8 cellular contexts compared by ENCODE assay signal in the genomic region with DNA sequence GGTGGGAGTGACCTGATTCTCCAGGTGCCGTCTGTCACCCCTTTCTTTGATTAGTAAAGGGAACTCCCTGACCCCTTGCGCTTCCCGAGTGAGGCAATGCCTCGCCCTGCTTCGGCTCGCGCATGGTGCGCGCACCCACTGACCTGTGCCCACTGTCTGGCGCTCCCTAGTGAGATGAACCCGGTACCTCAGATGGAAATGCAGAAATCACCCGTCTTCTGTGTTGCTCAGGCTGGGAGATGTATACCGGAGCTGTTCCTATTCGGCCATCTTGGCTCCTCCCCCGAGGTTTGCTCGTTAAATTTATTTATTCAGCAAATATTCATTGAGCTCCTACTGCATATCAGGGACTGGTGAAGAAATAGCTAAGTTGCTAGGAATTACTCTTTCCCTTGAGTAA.
A peak's percentile ranks its signal among the peaks of the same experiment; 100 is the strongest.
DNase-seq lines count a peak whose midpoint lies in the region; ATAC-seq, FAIRE-seq and TF ChIP-seq lines count a peak whose summit lies in the region.
"Not testable (repeated sequence)": the region's sequence is repeated elsewhere in the genome, so short reads cannot be mapped to it uniquely, and the experiment has no call there.

No MANE protein-coding gene starts in this region.

- not testable (repeated sequence) for H3K79me1 ChIP-seq in H1 (ENCODE audit: low read depth, low read length)

- not testable (repeated sequence) for H4K8ac ChIP-seq in H1 (ENCODE audit: extremely low read depth, insufficient read depth, low read length)

- 68% methylated on average over 16 of the region's 16 CpGs for WGBS in HUES64
- 85% methylated on average over 5 of the region's 16 CpGs; no CpG with 5 or more reads in 1 of the 2 experiments for WGBS in H1 (ENCODE audit: extremely low coverage in 1 of 2, insufficient coverage in 1 of 2, insufficient read length in 1 of 2, insufficient replicate concordance in 2 of 2, low coverage in 1 of 2, low lambda C conversion rate in 2 of 2, missing lambda C conversion rate in 1 of 2), 2 experiments
- WGBS in smooth muscle cell (ENCODE audit: low lambda C conversion rate) = 60% methylated on average over 14 of the region's 16 CpGs

- H3K14ac ChIP-seq in H1 (ENCODE audit: insufficient read length) = not testable (repeated sequence)

- not testable (repeated sequence) for H3K4me1 ChIP-seq in HUES64 (ENCODE audit: insufficient read depth, low read length); H1 (replicated peaks in 1 of 4; ENCODE audit: control insufficient read depth in 3 of 4, insufficient read depth in 4 of 4, low read length in 3 of 4); smooth muscle cell (ENCODE audit: low read depth)

- not testable (repeated sequence) for H3K18ac ChIP-seq in H1 (ENCODE audit: extremely low read depth, low read length)

- H2AFZ ChIP-seq in H1 (ENCODE audit: low read length) = not testable (repeated sequence)
- H2AFZ ChIP-seq in smooth muscle cell (ENCODE audit: low read depth) = peak overlapping the region; percentile 5

- TF ChIP-seq POLR2A in H1 (IDR thresholded peaks at IDR 0.05; ENCODE audit: control extremely low read depth in 1 of 2, low read depth in 2 of 2, low read length in 2 of 2) = not testable (repeated sequence)

- TF ChIP-seq RAD21 in H1 (IDR thresholded peaks at IDR 0.05 in 1 of 2, conservative IDR thresholded peaks at IDR 0.05 in 1 of 2; ENCODE audit: low read depth in 2 of 2, low read length in 2 of 2) = not testable (repeated sequence)

- H3K4me3 ChIP-seq in HUES64 (ENCODE audit: low read length) (peak overlapping the region; percentile 34), H1 (ENCODE audit: extremely low read depth in 1 of 4, insufficient read depth in 2 of 4, low read depth in 3 of 4, low read length in 4 of 4) (peak overlapping the region in 2 of 4 experiments; percentile 39 to 51; a peak in 3 of 8 replicates), smooth muscle cell (peak overlapping the region; percentile 34)

- not testable (repeated sequence) for H3K4ac ChIP-seq in H1 (replicated peaks; ENCODE audit: insufficient read length, low read depth, low read length)

- not testable (repeated sequence) for H3K27ac ChIP-seq in HUES64 (ENCODE audit: low read depth, low read length); H1 (ENCODE audit: low read depth, low read length); smooth muscle cell (ENCODE audit: low read depth)

- H3K36me3 ChIP-seq in HUES64 (ENCODE audit: insufficient read depth, low read length); H1 (ENCODE audit: control insufficient read depth in 2 of 4, insufficient read depth in 4 of 4, low read length in 3 of 4); smooth muscle cell (ENCODE audit: low read depth): not testable (repeated sequence)

- H3K79me2 ChIP-seq in H1 (ENCODE audit: control insufficient read depth in 1 of 2, insufficient read depth in 2 of 2, low read length in 2 of 2); smooth muscle cell (ENCODE audit: low read depth): not testable (repeated sequence)

- H2AK5ac ChIP-seq in H1 (ENCODE audit: low read depth, low read length) = not testable (repeated sequence)

- CTCF ChIA-PET in H1 (lab: Charles Lee; ENCODE audit: partially characterized antibody) = not testable (repeated sequence)

- not testable (repeated sequence) for H2BK20ac ChIP-seq in H1 (ENCODE audit: low read length)

- intact Hi-C loops in left colon (cut with DNase I, micrococcal nuclease) = not testable (repeated sequence)

- ATAC-seq in left colon = peak; percentile 28

- DNase-seq in DMS53 treated with DMSO at 0.1 percent for 48 hours (lab: John Stamatoyannopoulos, UW; ENCODE audit: unreplicated experiment) (peak; percentile 4), NCI-H2029 (lab: John Stamatoyannopoulos, UW) (peak; percentile 3), NCI-H510A (lab: John Stamatoyannopoulos, UW) (peak; percentile 30), SHP77 treated with DMSO at 0.1 percent for 48 hours (lab: John Stamatoyannopoulos, UW) (peak; percentile 51), H1 (ENCODE audit: low read depth in 1 of 2, low spot score in 2 of 2) (peak in 1 of 2 experiments; percentile 60), left colon (peak in 1 of 2 donors; percentile 18)
- DNase-seq in smooth muscle cell (lab: John Stamatoyannopoulos, UW; ENCODE audit: unreplicated experiment) = not testable (repeated sequence)

- H2BK12ac ChIP-seq in H1 (ENCODE audit: low read depth, low read length) = not testable (repeated sequence)

- not testable (repeated sequence) for FAIRE-seq in H1 (lab: Jason Lieb, UNC)

- H4K5ac ChIP-seq in H1 (ENCODE audit: insufficient read length, low read depth, low read length) = not testable (repeated sequence)

- H3F3A ChIP-seq in smooth muscle cell (ENCODE audit: low read depth) = not testable (repeated sequence)

- not testable (repeated sequence) for H3K9me3 ChIP-seq in HUES64 (ENCODE audit: insufficient read depth, low read depth, low read length); H1 (ENCODE audit: insufficient read depth in 2 of 2, low read depth in 1 of 2, low read length in 1 of 2); smooth muscle cell (replicated peaks; ENCODE audit: low read depth)

- H3K4me2 ChIP-seq in H1 (ENCODE audit: insufficient read depth in 1 of 2, low read depth in 2 of 2, low read length in 2 of 2) (peak overlapping the region in 1 of 2 experiments; percentile 34; a peak in 1 of 4 replicates), smooth muscle cell (peak overlapping the region; percentile 57)

- H3K23ac ChIP-seq in H1 (ENCODE audit: insufficient read length) = not testable (repeated sequence)

- H2BK120ac ChIP-seq in H1 (replicated peaks; ENCODE audit: low read depth, low read length) = not testable (repeated sequence)

- H4K91ac ChIP-seq in H1 (replicated peaks; ENCODE audit: insufficient read length, low read length) = not testable (repeated sequence)

- not testable (repeated sequence) for H3K9ac ChIP-seq in HUES64 (ENCODE audit: low read depth, low read length); H1 (replicated peaks in 1 of 4; ENCODE audit: extremely low read depth in 1 of 4, low read depth in 3 of 4, low read length in 3 of 4); smooth muscle cell (ENCODE audit: low read depth)

- H2BK15ac ChIP-seq in H1 (ENCODE audit: low read length) = not testable (repeated sequence)

- H2BK5ac ChIP-seq in H1 (ENCODE audit: low read depth, low read length) = not testable (repeated sequence)

- POLR2A ChIA-PET in H1 (lab: Charles Lee; ENCODE audit: partially characterized antibody) = interaction anchor here (0.8 kb wide), 1 partner anchor 9 kb away, joined by 3 read pairs; no protein-coding TSS in a partner anchor

- not testable (repeated sequence) for H3K27me3 ChIP-seq in HUES64 (ENCODE audit: insufficient read depth, low read length); H1 (replicated peaks in 1 of 4; ENCODE audit: control insufficient read depth in 3 of 4, extremely low read depth in 1 of 4, insufficient read depth in 3 of 4, low read length in 3 of 4); smooth muscle cell (ENCODE audit: low read depth)

- H3K56ac ChIP-seq in H1 (replicated peaks; ENCODE audit: insufficient read length, low read depth, low read length) = not testable (repeated sequence)

- TF ChIP-seq EP300 in H1 (IDR thresholded peaks at IDR 0.05; ENCODE audit: borderline replicate concordance in 1 of 2, low read depth in 2 of 2, low read length in 2 of 2) = not testable (repeated sequence)

- H4K20me1 ChIP-seq in H1 (replicated peaks in 1 of 2; ENCODE audit: control insufficient read depth in 1 of 2, insufficient read depth in 2 of 2, low read length in 2 of 2); smooth muscle cell (ENCODE audit: low read depth): not testable (repeated sequence)

- TF ChIP-seq CTCF in H1 (IDR thresholded peaks at IDR 0.05; ENCODE audit: control extremely low read depth in 1 of 3, insufficient read depth in 1 of 3, low read depth in 1 of 3, low read length in 3 of 3); smooth muscle cell (IDR thresholded peaks at IDR 0.05; ENCODE audit: borderline replicate concordance, insufficient read depth, poor library complexity, severe bottlenecking): not testable (repeated sequence)

- not testable (repeated sequence) for H3K23me2 ChIP-seq in H1 (ENCODE audit: low read depth, low read length)

TF ChIP-seq in H1, 55 proteins besides CTCF, POLR2A, EP300 and RAD21:
- TF ChIP-seq YY1 (IDR thresholded peaks at IDR 0.05; ENCODE audit: low read depth, low read length) = 0 out of 2 replicates have a peak, but pooled peaks have one; percentile 15
TF ChIP-seq in H1: peak in this region for 1; not testable (repeated sequence) for 54.
